28 cellular contexts compared by ENCODE assay signal in the genomic region with DNA sequence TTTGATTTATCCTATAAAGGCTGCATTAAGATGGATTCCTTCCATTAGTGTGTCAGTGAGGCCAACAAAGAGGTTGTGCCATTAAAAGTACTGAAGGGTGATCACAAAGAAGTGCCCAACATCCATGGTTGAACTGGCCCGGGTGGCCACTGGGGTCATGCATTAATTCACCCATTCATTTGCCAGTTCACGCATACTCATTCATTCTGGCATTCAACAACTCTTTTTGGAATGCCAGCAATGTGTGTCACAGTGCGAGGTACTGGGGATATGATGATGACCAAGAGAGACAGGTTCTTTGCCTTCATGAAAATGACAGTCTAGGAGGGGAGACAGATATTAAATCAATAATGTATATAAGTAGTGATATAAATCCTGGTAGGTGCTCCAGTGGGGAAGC.
"Had no signal": no experiment of that assay in that cellular context is flagged by ENCODE, and none has a peak within 500 bp of the region (broad histone marks: within the 10 kb centered on the region; RNA-seq: fewer than 3 reads in every experiment).

No MANE protein-coding gene starts in this region.

- H3K27me3 ChIP-seq: hepatocyte, pancreas, testis, thyroid gland, transverse colon, upper lobe of left lung, vagina had no signal

- H2AFZ ChIP-seq: hepatocyte had no signal

- H3K36me3 ChIP-seq: left ventricle myocardium inferior, pancreas, prostate gland, stomach, thyroid gland, transverse colon, upper lobe of left lung, vagina had no signal

- H3K36me3 Mint-ChIP-seq: natural killer cell treated with Interleukin-12 subunit alpha and Interleukin-12 subunit beta and Interleukin-15 and Interleukin-18, amount 100 ng/mL, for 72 hours; stimulated activated naive B cell treated with anti-CD40 and anti-IgM and Interleukin-4, amounts not matched to agents 10 μg/mL and 1 μg/mL and 100 μg/mL, for 72 hours had no signal

- H3K4me1 ChIP-seq: left ventricle myocardium inferior, pancreas, prostate gland, stomach, testis, transverse colon, upper lobe of left lung, vagina had no signal

- DNase-seq: kidney; left ventricle myocardium inferior; midbrain; mucosa of descending colon; naive thymus-derived CD4-positive, alpha-beta T cell; nucleus accumbens; pancreas; posterior cingulate gyrus; retina; right cardiac atrium; stimulated activated CD4-positive, alpha-beta T cell treated with anti-CD3 and anti-CD28 coated beads, Interleukin-12 subunit alpha, Interleukin-12 subunit beta, amount 100 ng/mL, for 4 hours; stimulated activated CD4-positive, alpha-beta T cell treated with anti-CD3 and anti-CD28 coated beads, Interleukin-15, amount 100 ng/mL, for 24 hours; stimulated activated CD4-positive, alpha-beta T cell treated with anti-CD3 and anti-CD28 coated beads, Interleukin-2, amount 100 ng/mL, for 24 hours; stimulated activated CD4-positive, alpha-beta T cell treated with anti-CD3 and anti-CD28 coated beads, Interleukin-4, amount 100 ng/mL, for 1 hour; stimulated activated naive B cell treated with anti-CD40 and anti-IgM and Interleukin-4, amounts not matched to agents 10 μg/mL and 1 μg/mL and 100 μg/mL, for 72 hours; stimulated activated naive CD8-positive, alpha-beta T cell treated with anti-CD3 and anti-CD28 coated beads, Interleukin-15, Interleukin-2, amounts not matched to agents 100 U/mL and 50 U/mL, for 24 hours; stomach; testis; thyroid gland; transverse colon; upper lobe of left lung had no signal

- ATAC-seq: mucosa of descending colon; naive thymus-derived CD4-positive, alpha-beta T cell; natural killer cell treated with Interleukin-12 subunit alpha and Interleukin-12 subunit beta and Interleukin-15 and Interleukin-18, amount 100 ng/mL, for 72 hours; pancreas; right cardiac atrium; sciatic nerve; stimulated activated naive B cell treated with anti-CD40 and anti-IgM and Interleukin-4, amounts not matched to agents 10 μg/mL and 1 μg/mL and 100 μg/mL, for 72 hours; stimulated activated naive CD8-positive, alpha-beta T cell treated with anti-CD3 and anti-CD28 coated beads, Interleukin-15, Interleukin-2, amounts not matched to agents 100 U/mL and 50 U/mL, for 24 hours had no signal

- H3K79me2 ChIP-seq: hepatocyte had no signal

- H3K4me3 Mint-ChIP-seq: naive thymus-derived CD4-positive, alpha-beta T cell; natural killer cell treated with Interleukin-12 subunit alpha and Interleukin-12 subunit beta and Interleukin-15 and Interleukin-18, amount 100 ng/mL, for 72 hours; stimulated activated naive B cell treated with anti-CD40 and anti-IgM and Interleukin-4, amounts not matched to agents 10 μg/mL and 1 μg/mL and 100 μg/mL, for 72 hours had no signal

- H3K4me3 ChIP-seq: hepatocyte, left ventricle myocardium inferior, lung, mucosa of descending colon, pancreas, prostate gland, skin epidermis, stomach, testis, thyroid gland, transverse colon, upper lobe of left lung, vagina had no signal

- H3K4me2 ChIP-seq: hepatocyte had no signal

- H3K27ac ChIP-seq: hepatocyte, left ventricle myocardium inferior, pancreas, prostate gland, skin epidermis, stomach, testis, thyroid gland, transverse colon, upper lobe of left lung, vagina had no signal

- H3K4me1 Mint-ChIP-seq: naive thymus-derived CD4-positive, alpha-beta T cell; stimulated activated naive B cell treated with anti-CD40 and anti-IgM and Interleukin-4, amounts not matched to agents 10 μg/mL and 1 μg/mL and 100 μg/mL, for 72 hours had no signal

- H3K9me3 Mint-ChIP-seq: naive thymus-derived CD4-positive, alpha-beta T cell; natural killer cell treated with Interleukin-12 subunit alpha and Interleukin-12 subunit beta and Interleukin-15 and Interleukin-18, amount 100 ng/mL, for 72 hours; stimulated activated naive B cell treated with anti-CD40 and anti-IgM and Interleukin-4, amounts not matched to agents 10 μg/mL and 1 μg/mL and 100 μg/mL, for 72 hours had no signal

- H3K9me3 ChIP-seq: left ventricle myocardium inferior, mucosa of descending colon, pancreas, prostate gland, stomach, testis, thyroid gland, transverse colon, upper lobe of left lung, vagina had no signal

- H3K27ac Mint-ChIP-seq: stimulated activated naive B cell treated with anti-CD40 and anti-IgM and Interleukin-4, amounts not matched to agents 10 μg/mL and 1 μg/mL and 100 μg/mL, for 72 hours had no signal
